ENCODE assay signal across 10 cellular contexts in genomic region chr1:170663441-170664282, GRCh38. TPM values are rescaled to one million over a fixed set of nuclear protein-coding genes. Genes with fewer than 3 reads are reported as not detected.
DNase-seq lines count a peak whose midpoint lies in the region; ATAC-seq, FAIRE-seq and TF ChIP-seq lines count a peak whose summit lies in the region.
"Had no signal": no experiment of that assay in that cellular context is flagged by ENCODE, and none has a peak within 500 bp of the region (broad histone marks: within the 10 kb centered on the region; RNA-seq: fewer than 3 reads in every experiment).

PRRX1 (plus strand) TSS chr1:170664131; CDS start chr1:170664219, 88 bp downstream.

- no peak within 1 kb of the TSS for H3K27ac ChIP-seq in endothelial cell of umbilical vein (ENCODE audit: insufficient read depth, low read depth, low read length)
- no peak within 1 kb of the TSS for H3K27ac ChIP-seq in muscle layer of duodenum (ENCODE audit: low read length)
- peak within 1 kb of the TSS; percentile 71 to 83 for H3K27ac ChIP-seq in aorta (ENCODE audit: low read depth in 1 of 2, low read length in 2 of 2)
- H3K27ac ChIP-seq: KMS-11 had no signal

- H3K27ac Mint-ChIP-seq in stimulated activated naive CD8-positive, alpha-beta T cell treated with anti-CD3 and anti-CD28 coated beads, Interleukin-15, amount 100 ng/mL, for 72 hours: no peak within 1 kb of the TSS
- H3K27ac Mint-ChIP-seq: activated T-helper 2 cell treated with anti-CD3 and anti-CD28 coated beads, Interferon-gamma antibody, Interleukin-2, Interleukin-4, amounts not matched to agents 10 μg/mL and 5 μg/mL and 100 μg/mL, durations not matched to agents 14 hours and 24 hours and 36 hours had no signal

- peak within 1 kb of the TSS; percentile 97 for H2AFZ ChIP-seq in endothelial cell of umbilical vein (ENCODE audit: low read depth, low read length)

- H3K27me3 Mint-ChIP-seq in stimulated activated naive CD8-positive, alpha-beta T cell treated with anti-CD3 and anti-CD28 coated beads, Interleukin-15, amount 100 ng/mL, for 72 hours: peaks cover 100% of the 10 kb centered on the region

- peak within 1 kb of the TSS; percentile 36 to 63 (median 46) for H3K4me3 ChIP-seq in endothelial cell of umbilical vein (replicated peaks in 1 of 3; ENCODE audit: insufficient read depth in 1 of 3, low read depth in 1 of 3, low read length in 3 of 3)
- H3K4me3 ChIP-seq in muscle layer of duodenum (ENCODE audit: low read depth in 1 of 2, low read length in 2 of 2): peak within 1 kb of the TSS; percentile 59 to 72
- H3K4me3 ChIP-seq in aorta (ENCODE audit: low read length in 2 of 2): peak within 1 kb of the TSS; percentile 90 to 91

- H4K20me1 ChIP-seq in endothelial cell of umbilical vein (replicated peaks; ENCODE audit: control insufficient read depth, extremely low read depth, insufficient read depth, low read length): no peaks in the 10 kb centered on the region

- no peak for FAIRE-seq in endothelial cell of umbilical vein (lab: Jason Lieb, UNC)

- no peaks in the 10 kb centered on the region for H3K9me1 ChIP-seq in endothelial cell of umbilical vein (replicated peaks; ENCODE audit: control insufficient read depth, extremely low read depth, insufficient read depth, low read length)

- H3K9me3 Mint-ChIP-seq in stimulated activated naive CD8-positive, alpha-beta T cell treated with anti-CD3 and anti-CD28 coated beads, Interleukin-15, amount 100 ng/mL, for 72 hours: no peaks in the 10 kb centered on the region
- H3K9me3 Mint-ChIP-seq: activated T-helper 2 cell treated with anti-CD3 and anti-CD28 coated beads, Interferon-gamma antibody, Interleukin-2, Interleukin-4, amounts not matched to agents 10 μg/mL and 5 μg/mL and 100 μg/mL, durations not matched to agents 14 hours and 24 hours and 36 hours had no signal

- ATAC-seq in stimulated activated naive CD8-positive, alpha-beta T cell treated with anti-CD3 and anti-CD28 coated beads, Interleukin-15, amount 100 ng/mL, for 72 hours: no peak
- no peak for ATAC-seq in stimulated activated naive CD8-positive, alpha-beta T cell treated with anti-CD3 and anti-CD28 coated beads, Interleukin-15, Interleukin-2, amounts not matched to agents 100 U/mL and 50 U/mL, for 24 hours
- ATAC-seq in aorta (ENCODE audit: low FRiP score) (peak; percentile 1), left lobe of liver (no peak), GM21576 (IDR thresholded peaks at IDR 0.05; ENCODE audit: unreplicated experiment) (no peak)

- dilution Hi-C loops in endothelial cell of umbilical vein (cut with MboI; ENCODE audit: extremely low pct_ligation_motif_present, low sequenced_read_pairs): no loop called here

- TF ChIP-seq POLR2A in endothelial cell of umbilical vein (IDR thresholded peaks at IDR 0.05; ENCODE audit: low read depth, low read length): no peak

- no peaks in the 10 kb centered on the region for H3K9me3 ChIP-seq in endothelial cell of umbilical vein (replicated peaks; ENCODE audit: control insufficient read depth, insufficient read depth, low read length)
- H3K9me3 ChIP-seq in muscle layer of duodenum (ENCODE audit: control insufficient read depth in 1 of 2, low read length in 2 of 2): no peaks in the 10 kb centered on the region
- no peaks in the 10 kb centered on the region for H3K9me3 ChIP-seq in aorta (ENCODE audit: control insufficient read depth, low read length)

- no peak for DNase-seq in stimulated activated naive CD8-positive, alpha-beta T cell treated with anti-CD3 and anti-CD28 coated beads, Interleukin-15, amount 100 ng/mL, for 72 hours
- no peak for DNase-seq in stimulated activated naive CD8-positive, alpha-beta T cell treated with anti-CD3 and anti-CD28 coated beads, Interleukin-15, Interleukin-2, amounts not matched to agents 100 U/mL and 50 U/mL, for 24 hours
- DNase-seq in endothelial cell of umbilical vein (ENCODE audit: low read depth, low spot score) (no peak), aorta (no peak), left lobe of liver (ENCODE audit: low spot score) (no peak), NCI-H2227 (lab: John Stamatoyannopoulos, UW; ENCODE audit: unreplicated experiment) (no peak)

- H3K36me3 ChIP-seq in endothelial cell of umbilical vein (ENCODE audit: control insufficient read depth in 2 of 2, extremely low read depth in 1 of 2, insufficient read depth in 2 of 2, low read length in 2 of 2): no peaks in the 10 kb centered on the region
- no peaks in the 10 kb centered on the region for H3K36me3 ChIP-seq in muscle layer of duodenum (ENCODE audit: control insufficient read depth in 1 of 2, insufficient read depth in 2 of 2, low read length in 2 of 2)
- H3K36me3 ChIP-seq in aorta (ENCODE audit: control insufficient read depth in 1 of 2, insufficient read depth in 2 of 2, low read length in 1 of 2): no peaks in the 10 kb centered on the region

- peaks cover 70% of the 10 kb centered on the region for H3K4me1 Mint-ChIP-seq in stimulated activated naive CD8-positive, alpha-beta T cell treated with anti-CD3 and anti-CD28 coated beads, Interleukin-15, amount 100 ng/mL, for 72 hours

- CTCF ChIA-PET in endothelial cell of umbilical vein (lab: Charles Lee): no interaction called here

- POLR2A ChIA-PET in endothelial cell of umbilical vein (lab: Charles Lee): no interaction called here

- WGBS in aorta, 2 donors: 0 to 1% methylated on average over 24 to 26 of the region's 26 CpGs

- H3K4me2 ChIP-seq in endothelial cell of umbilical vein (ENCODE audit: insufficient read depth, low read length): peak within 1 kb of the TSS; percentile 85
- H3K4me2 ChIP-seq: KMS-11 had no signal

- BruUV-seq in endothelial cell of umbilical vein (replicated peaks; lab: Mats Ljungman, UMichigan): no TSS peak

- no peaks in the 10 kb centered on the region for H3K79me2 ChIP-seq in endothelial cell of umbilical vein (ENCODE audit: control insufficient read depth, insufficient read depth, low read length)

- intact Hi-C loops in endothelial cell of umbilical vein (cut with micrococcal nuclease) (loop anchor here (1.0 to 10.0 kb wide), 5 partner anchors 131 to 649 kb away; partner anchors contain the start of genes GORAB and KIFAP3), aorta (cut with DNase I) (loop anchor here (5.0 to 10.0 kb wide), 9 partner anchors 49 to 736 kb away; partner anchors contain the start of genes GORAB (in 2 of the 2) and KIFAP3 (in 1 of the 2))

- H3K4me1 ChIP-seq in endothelial cell of umbilical vein (ENCODE audit: control insufficient read depth, extremely low read depth, insufficient read depth, low read length) (peaks cover 17% of the 10 kb centered on the region), muscle layer of duodenum (ENCODE audit: control insufficient read depth in 1 of 2, insufficient read depth in 2 of 2, low read length in 2 of 2) (peaks cover 0 to 48% of the 10 kb centered on the region in 2 donors), aorta (ENCODE audit: control insufficient read depth in 1 of 2, insufficient read depth in 2 of 2, low read length in 2 of 2) (no peaks in the 10 kb centered on the region)

- H3K9ac ChIP-seq in endothelial cell of umbilical vein (replicated peaks; ENCODE audit: extremely low read depth, insufficient read depth, low read length): no peak within 1 kb of the TSS
- H3K9ac ChIP-seq: KMS-11 had no signal

- no peak for TF ChIP-seq CTCF in endothelial cell of umbilical vein (IDR thresholded peaks at IDR 0.05; ENCODE audit: extremely low read depth in 1 of 2, insufficient read depth in 1 of 2, low read depth in 1 of 2, low read length in 2 of 2)

- H3K27me3 ChIP-seq in endothelial cell of umbilical vein (ENCODE audit: control insufficient read depth in 2 of 2, insufficient read depth in 2 of 2, low read length in 2 of 2): peaks cover 45 to 52% of the 10 kb centered on the region in 2 experiments
- peaks cover 64% of the 10 kb centered on the region for H3K27me3 ChIP-seq in muscle layer of duodenum (ENCODE audit: low read depth, low read length)
- no peaks in the 10 kb centered on the region for H3K27me3 ChIP-seq in aorta (ENCODE audit: control insufficient read depth in 1 of 2, insufficient read depth in 2 of 2, low read length in 1 of 2)

- peak within 1 kb of the TSS; percentile 74 to 77 for H3K4me3 Mint-ChIP-seq in stimulated activated naive CD8-positive, alpha-beta T cell treated with anti-CD3 and anti-CD28 coated beads, Interleukin-15, amount 100 ng/mL, for 72 hours

TF ChIP-seq in endothelial cell of umbilical vein, 7 proteins besides CTCF, POLR2A, EP300 and RAD21:
- TF ChIP-seq MYC (IDR thresholded peaks at IDR 0.05; ENCODE audit: low read depth, low read length) (no peak), GATA2 (IDR thresholded peaks at IDR 0.05; ENCODE audit: insufficient read depth, insufficient read length, low read depth, low read length) (no peak), FOS (IDR thresholded peaks at IDR 0.05; ENCODE audit: borderline replicate concordance, insufficient read depth, low read length) (no peak), EZH2 (IDR thresholded peaks at IDR 0.05; ENCODE audit: borderline replicate concordance, low read depth, low read length, severe bottlenecking) (no peak), POLR2AphosphoS5 (IDR thresholded peaks at IDR 0.05; ENCODE audit: insufficient read depth, low read depth, low read length) (no peak), JUN (IDR thresholded peaks at IDR 0.05; ENCODE audit: borderline replicate concordance, insufficient read depth, insufficient read length, low read depth) (no peak)
- TF ChIP-seq, protein P1, sequence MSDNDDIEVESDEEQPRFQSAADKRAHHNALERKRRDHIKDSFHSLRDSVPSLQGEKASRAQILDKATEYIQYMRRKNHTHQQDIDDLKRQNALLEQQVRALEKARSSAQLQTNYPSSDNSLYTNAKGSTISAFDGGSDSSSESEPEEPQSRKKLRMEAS (IDR thresholded peaks at IDR 0.05; ENCODE audit: insufficient read depth, insufficient read length): no peak

RNA-seq across cellular contexts. Expression of gene PRRX1, which starts in this region (rescaled TPM):
- total RNA-seq in endothelial cell of umbilical vein (not detected in 2 replicates), aorta (100 to 1,000 TPM; 159 to 272 TPM), left lobe of liver (0.15 TPM)
- polyA plus RNA-seq in endothelial cell of umbilical vein (0.03 TPM in 1 of 2 replicates, not detected in the other), aorta (10 to 100 TPM; 15.2 to 51.6 TPM)
- polyA plus RNA-seq in endothelial cell of umbilical vein (2011; cell fraction: cytosol; rRNA removed): 0.01 TPM in 1 of 2 replicates, not detected in the other
- polyA plus RNA-seq in endothelial cell of umbilical vein (2011; cell fraction: nucleus; rRNA removed): not detected in 2 replicates
- 0.40 TPM in 1 of 2 replicates, not detected in the other for polyA plus RNA-seq in endothelial cell of umbilical vein (2012)
- polyA minus RNA-seq in endothelial cell of umbilical vein: not detected in 2 replicates
- not detected for polyA minus RNA-seq in endothelial cell of umbilical vein (2011; cell fraction: cytosol; rRNA and poly(A)+ RNA removed)
- not detected in 2 replicates for polyA minus RNA-seq in endothelial cell of umbilical vein (2011; cell fraction: nucleus; rRNA and poly(A)+ RNA removed)
- total RNA-seq: activated T-helper 2 cell treated with anti-CD3 and anti-CD28 coated beads, Interferon-gamma antibody, Interleukin-2, Interleukin-4, amounts not matched to agents 10 μg/mL and 5 μg/mL and 100 μg/mL, durations not matched to agents 14 hours and 24 hours and 36 hours had no signal

Comparison
In these comparisons a context has a peak if more than half of its experiments do, and no peak if none do; other contexts are left out.
1. RNA of gene PRRX1 (total RNA-seq): 159 to 272 TPM in aorta; 0.15 TPM in left lobe of liver (single experiment) and not detected in endothelial cell of umbilical vein; every median in the first group is over 100 times any median in the second.
2. RNA of gene PRRX1 (polyA plus RNA-seq): 15.2 to 51.6 TPM in aorta; 0.01 to 0.40 TPM in endothelial cell of umbilical vein; every median in the first group is over 10 times any median in the second.
3. H3K27ac ChIP-seq: peak in aorta (2 of 2); none in endothelial cell of umbilical vein (single experiment) and muscle layer of duodenum (single experiment).
4. Peak in every context shown above with its lines, with median percentiles within 50 percentile points of each other: H3K4me3 ChIP-seq.